ENCODE assay signal across 16 cellular contexts in the genomic region with DNA sequence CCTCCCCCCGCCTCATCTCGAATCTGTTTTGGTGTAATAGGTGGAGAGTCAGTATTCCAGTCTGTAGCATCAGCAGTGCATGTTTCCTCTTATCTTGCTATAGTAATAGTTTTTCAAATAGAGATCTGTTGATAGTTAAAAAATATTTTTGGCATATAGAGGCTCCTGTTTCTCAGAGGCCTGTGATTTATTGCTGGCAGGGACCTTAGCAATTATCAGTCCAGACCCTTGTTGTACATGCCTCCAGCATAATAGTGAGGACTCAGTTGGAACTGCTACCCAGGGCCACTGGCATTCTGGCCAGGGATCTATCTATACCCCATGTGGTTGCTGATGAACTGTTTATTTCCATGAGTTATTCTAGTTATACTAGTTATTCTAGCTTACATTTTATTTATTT. TPM values are rescaled to one million over a fixed set of nuclear protein-coding genes. Genes with fewer than 3 reads are reported as not detected.
A peak's percentile ranks its signal among the peaks of the same experiment; 100 is the strongest.
DNase-seq lines count a peak whose midpoint lies in the region; ATAC-seq, FAIRE-seq and TF ChIP-seq lines count a peak whose summit lies in the region.
"Had no signal": no experiment of that assay in that cellular context is flagged by ENCODE, and none has a peak within 500 bp of the region (broad histone marks: within the 10 kb centered on the region; RNA-seq: fewer than 3 reads in every experiment).

No MANE protein-coding gene starts in this region.

- H3K27me3 ChIP-seq in heart left ventricle (no peaks in the 10 kb centered on the region), right atrium auricular region (no peaks in the 10 kb centered on the region), endothelial cell of umbilical vein (ENCODE audit: control insufficient read depth in 2 of 2, insufficient read depth in 2 of 2, low read length in 2 of 2) (no peaks in the 10 kb centered on the region), pancreas (no peaks in the 10 kb centered on the region)
- H3K27me3 ChIP-seq: Peyer's patch had no signal

- intact Hi-C loops in heart left ventricle (cut with DNase I) (loop anchor here in 6 of 10 donors (5.0 to 10.0 kb wide), 9 partner anchors 51 to 432 kb away; partner anchors contain the start of gene SPECC1L (in 1 of the 6)), endothelial cell of umbilical vein (cut with micrococcal nuclease) (no loop called here), pancreas (cut with DNase I) (no loop called here)

- no peak overlapping the region for H3K4me2 ChIP-seq in endothelial cell of umbilical vein (ENCODE audit: insufficient read depth, low read length)

- peak overlapping the region in 2 of 12 donors; percentile 13 to 39 for H3K27ac ChIP-seq in heart left ventricle
- H3K27ac ChIP-seq in right atrium auricular region, result peak overlapping the region in 1 of 2 donors; percentile 3
- H3K27ac ChIP-seq in endothelial cell of umbilical vein (ENCODE audit: insufficient read depth, low read depth, low read length), result peak overlapping the region; percentile 32
- H3K27ac ChIP-seq in pancreas, result peak overlapping the region in 2 of 4 donors; percentile 12 to 44
- H3K27ac ChIP-seq in RWPE1, result no peak overlapping the region
- H3K27ac ChIP-seq: Peyer's patch had no signal

- no peak for DNase-seq in heart left ventricle
- no peak for DNase-seq in right atrium auricular region (ENCODE audit: low spot score)
- peak; percentile 12 for DNase-seq in HuH-7.5 (ENCODE audit: low spot score)
- no peak for DNase-seq in endothelial cell of umbilical vein (ENCODE audit: low read depth, low spot score)
- no peak for DNase-seq in pancreas
- DNase-seq in RWPE1 (ENCODE audit: low spot score), result no peak
- no peak for DNase-seq in NCI-H446 (lab: John Stamatoyannopoulos, UW)
- DNase-seq: DND-41; KG1; NCI-H1048; NCI-H1436; NCI-H1930; NCI-H69; NK-92 treated with Interleukin-12 subunit alpha and Interleukin-12 subunit beta, amount 100 ng/mL, for 24 hours; Peyer's patch; SHP77 had no signal

- POLR2A ChIA-PET in endothelial cell of umbilical vein (lab: Charles Lee) (no interaction called here), RWPE1 (lab: Yijun Ruan, JAX; ENCODE audit: low non-redundant PET) (no interaction called here)

- ATAC-seq in heart left ventricle, result peak; percentile 60 to 74 (median 71)
- ATAC-seq in pancreas, result peak in 3 of 4 donors; percentile 29 to 49 (median 42)

- 70 to 81% (median 77%) methylated on average over 2 of the region's 2 CpGs for WGBS in heart left ventricle, 4 donors
- 72 to 79% methylated on average over 2 of the region's 2 CpGs for WGBS in pancreas, 2 donors

- BruUV-seq in endothelial cell of umbilical vein (replicated peaks; lab: Mats Ljungman, UMichigan), result no TSS peak

- H3K9me1 ChIP-seq in endothelial cell of umbilical vein (replicated peaks; ENCODE audit: control insufficient read depth, extremely low read depth, insufficient read depth, low read length), result no peaks in the 10 kb centered on the region

- peaks cover 0 to 26% (median 15%) of the 10 kb centered on the region in 12 donors for H3K4me1 ChIP-seq in heart left ventricle
- H3K4me1 ChIP-seq in right atrium auricular region, result peaks cover 0 to 22% of the 10 kb centered on the region in 2 donors
- peaks cover 30% of the 10 kb centered on the region for H3K4me1 ChIP-seq in endothelial cell of umbilical vein (ENCODE audit: control insufficient read depth, extremely low read depth, insufficient read depth, low read length)
- peaks cover 5 to 29% (median 11%) of the 10 kb centered on the region in 3 donors for H3K4me1 ChIP-seq in pancreas

- no peaks in the 10 kb centered on the region for H4K20me1 ChIP-seq in endothelial cell of umbilical vein (replicated peaks; ENCODE audit: control insufficient read depth, extremely low read depth, insufficient read depth, low read length)

- FAIRE-seq in endothelial cell of umbilical vein (lab: Jason Lieb, UNC) (no peak), pancreas (lab: Jason Lieb, UNC) (no peak)

- H3K36me3 ChIP-seq in heart left ventricle (peaks cover 0 to 93% (median 73%) of the 10 kb centered on the region in 9 donors), right atrium auricular region (peaks cover 42% of the 10 kb centered on the region), endothelial cell of umbilical vein (ENCODE audit: control insufficient read depth in 2 of 2, extremely low read depth in 1 of 2, insufficient read depth in 2 of 2, low read length in 2 of 2) (peaks cover 7 to 19% of the 10 kb centered on the region in 2 experiments), pancreas (peaks cover 0 to 16% (median 0%) of the 10 kb centered on the region in 3 donors)

- no peak for TF ChIP-seq POLR2A in heart left ventricle (IDR thresholded peaks at IDR 0.05)
- no peak for TF ChIP-seq POLR2A in endothelial cell of umbilical vein (IDR thresholded peaks at IDR 0.05; ENCODE audit: low read depth, low read length)

- dilution Hi-C loops in endothelial cell of umbilical vein (cut with MboI; ENCODE audit: extremely low pct_ligation_motif_present, low sequenced_read_pairs), result no loop called here

- TF ChIP-seq CTCF in heart left ventricle (IDR thresholded peaks at IDR 0.05) (no peak), right atrium auricular region (IDR thresholded peaks at IDR 0.05) (no peak), endothelial cell of umbilical vein (IDR thresholded peaks at IDR 0.05; ENCODE audit: extremely low read depth in 1 of 2, insufficient read depth in 1 of 2, low read depth in 1 of 2, low read length in 2 of 2) (no peak), pancreas (IDR thresholded peaks at IDR 0.05) (no peak), RWPE1 (conservative IDR thresholded peaks at IDR 0.05; ENCODE audit: low read depth) (no peak)

- H2AFZ ChIP-seq in endothelial cell of umbilical vein (ENCODE audit: low read depth, low read length), result no peak overlapping the region

- no peaks in the 10 kb centered on the region for H3K9me3 ChIP-seq in heart left ventricle
- no peaks in the 10 kb centered on the region for H3K9me3 ChIP-seq in right atrium auricular region
- H3K9me3 ChIP-seq in endothelial cell of umbilical vein (replicated peaks; ENCODE audit: control insufficient read depth, insufficient read depth, low read length), result no peaks in the 10 kb centered on the region
- H3K9me3 ChIP-seq in pancreas, result no peaks in the 10 kb centered on the region
- H3K9me3 ChIP-seq: Peyer's patch had no signal

- no peak overlapping the region for H3K9ac ChIP-seq in endothelial cell of umbilical vein (replicated peaks; ENCODE audit: extremely low read depth, insufficient read depth, low read length)

- H3K4me3 ChIP-seq in heart left ventricle (no peak overlapping the region), right atrium auricular region (no peak overlapping the region), endothelial cell of umbilical vein (replicated peaks in 1 of 3; ENCODE audit: insufficient read depth in 1 of 3, low read depth in 1 of 3, low read length in 3 of 3) (no peak overlapping the region), pancreas (no peak overlapping the region)
- H3K4me3 ChIP-seq: Peyer's patch had no signal

- CTCF ChIA-PET in endothelial cell of umbilical vein (lab: Charles Lee) (interaction anchor here (1.2 to 1.7 kb wide), 5 partner anchors 54 to 206 kb away, joined by 3 to 6 read pairs (median 3); no protein-coding TSS in a partner anchor), RWPE1 (lab: Yijun Ruan, JAX) (interaction anchor here (1.1 kb wide), 1 partner anchor 100 kb away, joined by 3 read pairs; no protein-coding TSS in a partner anchor)

- H3K79me2 ChIP-seq in endothelial cell of umbilical vein (ENCODE audit: control insufficient read depth, insufficient read depth, low read length), result peaks cover 43% of the 10 kb centered on the region

TF ChIP-seq in endothelial cell of umbilical vein, 7 proteins besides CTCF, POLR2A, EP300 and RAD21:
- no peak for TF ChIP-seq JUN (IDR thresholded peaks at IDR 0.05; ENCODE audit: borderline replicate concordance, insufficient read depth, insufficient read length, low read depth)
- TF ChIP-seq EZH2 (IDR thresholded peaks at IDR 0.05; ENCODE audit: borderline replicate concordance, low read depth, low read length, severe bottlenecking), result no peak
- no peak for TF ChIP-seq MYC (IDR thresholded peaks at IDR 0.05; ENCODE audit: low read depth, low read length)
- no peak for TF ChIP-seq FOS (IDR thresholded peaks at IDR 0.05; ENCODE audit: borderline replicate concordance, insufficient read depth, low read length)
- TF ChIP-seq, protein P1, sequence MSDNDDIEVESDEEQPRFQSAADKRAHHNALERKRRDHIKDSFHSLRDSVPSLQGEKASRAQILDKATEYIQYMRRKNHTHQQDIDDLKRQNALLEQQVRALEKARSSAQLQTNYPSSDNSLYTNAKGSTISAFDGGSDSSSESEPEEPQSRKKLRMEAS (IDR thresholded peaks at IDR 0.05; ENCODE audit: insufficient read depth, insufficient read length), result no peak
- no peak for TF ChIP-seq POLR2AphosphoS5 (IDR thresholded peaks at IDR 0.05; ENCODE audit: insufficient read depth, low read depth, low read length)
- TF ChIP-seq GATA2 (IDR thresholded peaks at IDR 0.05; ENCODE audit: insufficient read depth, insufficient read length, low read depth, low read length), result no peak

RNA-seq across cellular contexts. Expression of gene SPECC1L, which starts 52.6 kb away (rescaled TPM):
- total RNA-seq in heart left ventricle (10 to 100 TPM; 25.4 to 65.3 (median 52.8) TPM), right atrium auricular region (10 to 100 TPM; 33.6 to 39.1 TPM), endothelial cell of umbilical vein (63.2 and 79.3 TPM in 2 replicates), pancreas (10 to 100 TPM; 25.7 to 36.3 (median 28.7) TPM)
- polyA plus RNA-seq in heart left ventricle (10 to 100 TPM in 1 of 2 donors, 1 to 10 TPM in 1; 9.8 to 22.3 TPM), endothelial cell of umbilical vein (18.8 and 22.8 TPM in 2 replicates), pancreas (10 to 100 TPM in 1 of 2 donors, 1 to 10 TPM in 1; 8.6 to 10.4 TPM)
- polyA plus RNA-seq in endothelial cell of umbilical vein (2011; cell fraction: cytosol; rRNA removed), result 25.7 and 26.4 TPM in 2 replicates
- polyA plus RNA-seq in endothelial cell of umbilical vein (2011; cell fraction: nucleus; rRNA removed), result 52.7 and 57.4 TPM in 2 replicates
- polyA plus RNA-seq in endothelial cell of umbilical vein (2012), result 29.0 and 36.1 TPM in 2 replicates
- polyA minus RNA-seq in endothelial cell of umbilical vein, result 51.1 and 60.3 TPM in 2 replicates
- polyA minus RNA-seq in endothelial cell of umbilical vein (2011; cell fraction: cytosol; rRNA and poly(A)+ RNA removed), result 15.2 TPM
- 55.3 and 60.1 TPM in 2 replicates for polyA minus RNA-seq in endothelial cell of umbilical vein (2011; cell fraction: nucleus; rRNA and poly(A)+ RNA removed)

Comparison
In these comparisons a context has a peak if more than half of its experiments do, and no peak if none do; other contexts are left out.
1. intact Hi-C loops: an anchor here in heart left ventricle (5.0 to 10.0 kb wide); none called in endothelial cell of umbilical vein and pancreas.